In genomic region chr19:51116736-51117135, GRCh38 we compare ENCODE assay signal across 37 cellular contexts. TPM values are rescaled to one million over a fixed set of nuclear protein-coding genes. Genes with fewer than 3 reads are reported as not detected.
DNase-seq lines count a peak whose midpoint lies in the region; ATAC-seq, FAIRE-seq and TF ChIP-seq lines count a peak whose summit lies in the region.
"Had no signal": no experiment of that assay in that cellular context is flagged by ENCODE, and none has a peak within 500 bp of the region (broad histone marks: within the 10 kb centered on the region; RNA-seq: fewer than 3 reads in every experiment).

No MANE protein-coding gene starts in this region.

- no peaks in the 10 kb centered on the region for H4K20me1 ChIP-seq in PC-3 (ENCODE audit: low read length)

- peak; percentile 44 for DNase-seq in activated CD4-positive, alpha-beta T cell treated with anti-CD3 and anti-CD28 coated beads for 36 hours
- DNase-seq in activated CD4-positive, alpha-beta T cell treated with anti-CD3 and anti-CD28 coated beads for 48 hours, result no peak
- DNase-seq in CD4-positive, alpha-beta memory T cell, result peak in 2 of 5 donors; percentile 12 to 45
- DNase-seq in activated naive CD4-positive, alpha-beta T cell treated with anti-CD3 and anti-CD28 coated beads for 36 hours, result peak; percentile 55
- DNase-seq in kidney (peak; percentile 33), PC-3 (no peak), glutamatergic neuron (no peak)
- DNase-seq: adrenal gland, DND-41, gastrocnemius medialis, GF-D8, MV-4-11, NCI-H1436, NCI-H2107, NCI-H345, NCI-H69, Right ventricle myocardium superior, upper lobe of left lung had no signal

- H3K4me3 ChIP-seq in CD4-positive, alpha-beta memory T cell (ENCODE audit: low read length in 2 of 2), result no peak overlapping the region
- H3K4me3 ChIP-seq in kidney (ENCODE audit: low read length in 2 of 2) (no peak overlapping the region), PC-3 (ENCODE audit: low read length) (no peak overlapping the region)
- H3K4me3 ChIP-seq: adrenal gland, gastrocnemius medialis, hepatocyte, lung, mucosa of descending colon, suprapubic skin, upper lobe of left lung had no signal

- no TSS peak for BruUV-seq in PC-3 (replicated peaks; lab: Mats Ljungman, UMichigan)

- H3K27me3 ChIP-seq in CD4-positive, alpha-beta memory T cell (ENCODE audit: insufficient read depth, low read length), result no peaks in the 10 kb centered on the region
- peaks cover 53% of the 10 kb centered on the region for H3K27me3 ChIP-seq in PC-3 (ENCODE audit: low read length)
- H3K27me3 ChIP-seq: adrenal gland, upper lobe of left lung had no signal

- CTCF ChIA-PET in activated CD4-positive, alpha-beta T cell treated with anti-CD3 and anti-CD28 coated beads for 36 hours (lab: Charles Lee), result no interaction called here
- CTCF ChIA-PET in CD4-positive, alpha-beta memory T cell (lab: Charles Lee; ENCODE audit: partially characterized antibody), result no interaction called here
- CTCF ChIA-PET in activated naive CD4-positive, alpha-beta T cell treated with anti-CD3 and anti-CD28 coated beads for 36 hours (lab: Charles Lee), result no interaction called here
- CTCF ChIA-PET in PC-3 (lab: Charles Lee), result no interaction called here

- H3K9ac ChIP-seq in kidney (ENCODE audit: low read length in 2 of 2), result no peak overlapping the region
- H3K9ac ChIP-seq in PC-3 (ENCODE audit: low read length), result no peak overlapping the region

- no peak for FAIRE-seq in kidney (lab: Jason Lieb, UNC)
- FAIRE-seq: D721Med, endothelial cell of umbilical vein had no signal

- no peaks in the 10 kb centered on the region for H3K9me3 Mint-ChIP-seq in activated CD4-positive, alpha-beta T cell treated with anti-CD3 and anti-CD28 coated beads for 36 hours (ENCODE audit: low read depth)
- peaks cover 0 to 3% (median 0%) of the 10 kb centered on the region in 8 donors for H3K9me3 Mint-ChIP-seq in CD4-positive, alpha-beta memory T cell
- H3K9me3 Mint-ChIP-seq in activated naive CD4-positive, alpha-beta T cell treated with anti-CD3 and anti-CD28 coated beads for 36 hours, result no peaks in the 10 kb centered on the region
- H3K9me3 Mint-ChIP-seq in glutamatergic neuron (ENCODE audit: unreplicated experiment), result no peaks in the 10 kb centered on the region
- H3K9me3 Mint-ChIP-seq: brain; stimulated activated memory B cell treated with anti-CD40 and anti-IgM and Interleukin-4, amounts not matched to agents 10 μg/mL and 1 μg/mL and 100 μg/mL, for 72 hours had no signal

- H3K4me1 ChIP-seq in CD4-positive, alpha-beta memory T cell (ENCODE audit: insufficient read depth, low read length), result peaks cover 45% of the 10 kb centered on the region
- H3K4me1 ChIP-seq in kidney (ENCODE audit: control insufficient read depth in 1 of 2, insufficient read depth in 1 of 2, low read depth in 1 of 2, low read length in 2 of 2) (no peaks in the 10 kb centered on the region), PC-3 (ENCODE audit: insufficient read depth, low read length) (no peaks in the 10 kb centered on the region)
- H3K4me1 ChIP-seq: adrenal gland, gastrocnemius medialis, suprapubic skin had no signal

- intact Hi-C loops in activated CD4-positive, alpha-beta T cell treated with anti-CD3 and anti-CD28 coated beads for 36 hours (cut with DNase I, micrococcal nuclease), result no loop called here
- intact Hi-C loops in CD4-positive, alpha-beta memory T cell (cut with micrococcal nuclease), result no loop called here
- intact Hi-C loops in activated naive CD4-positive, alpha-beta T cell treated with anti-CD3 and anti-CD28 coated beads for 36 hours (cut with micrococcal nuclease), result no loop called here
- intact Hi-C loops in kidney (cut with DNase I), result no loop called here
- intact Hi-C loops in PC-3 (cut with micrococcal nuclease), result no loop called here

- no peaks in the 10 kb centered on the region for H3F3A ChIP-seq in PC-3 (ENCODE audit: low read length, unreplicated experiment)

- peak overlapping the region; percentile 19 for H3K27ac Mint-ChIP-seq in activated CD4-positive, alpha-beta T cell treated with anti-CD3 and anti-CD28 coated beads for 36 hours
- H3K27ac Mint-ChIP-seq in CD4-positive, alpha-beta memory T cell, result peak overlapping the region in 5 of 7 donors; percentile 27 to 72 (median 57)
- peak overlapping the region; percentile 68 for H3K27ac Mint-ChIP-seq in activated naive CD4-positive, alpha-beta T cell treated with anti-CD3 and anti-CD28 coated beads for 36 hours
- no peak overlapping the region for H3K27ac Mint-ChIP-seq in glutamatergic neuron (ENCODE audit: unreplicated experiment)
- H3K27ac Mint-ChIP-seq: brain; stimulated activated memory B cell treated with anti-CD40 and anti-IgM and Interleukin-4, amounts not matched to agents 10 μg/mL and 1 μg/mL and 100 μg/mL, for 72 hours had no signal

- POLR2A ChIA-PET in activated CD4-positive, alpha-beta T cell treated with anti-CD3 and anti-CD28 coated beads for 36 hours (lab: Charles Lee), result no interaction called here
- POLR2A ChIA-PET in CD4-positive, alpha-beta memory T cell (lab: Charles Lee; ENCODE audit: partially characterized antibody), result no interaction called here
- POLR2A ChIA-PET in PC-3 (lab: Charles Lee; ENCODE audit: unreplicated experiment), result interaction anchor here (0.7 kb wide), 1 partner anchor 8 kb away, joined by 4 read pairs; the partner anchor contains the start of gene CTU1

- H3K9me2 ChIP-seq in PC-3 (replicated peaks; ENCODE audit: low read length), result no peaks in the 10 kb centered on the region

- no peak overlapping the region for H3K4me3 Mint-ChIP-seq in activated CD4-positive, alpha-beta T cell treated with anti-CD3 and anti-CD28 coated beads for 36 hours
- peak overlapping the region in 7 of 8 donors; percentile 17 to 74 (median 32) for H3K4me3 Mint-ChIP-seq in CD4-positive, alpha-beta memory T cell
- H3K4me3 Mint-ChIP-seq in activated naive CD4-positive, alpha-beta T cell treated with anti-CD3 and anti-CD28 coated beads for 36 hours, result no peak overlapping the region
- no peak overlapping the region for H3K4me3 Mint-ChIP-seq in glutamatergic neuron (ENCODE audit: unreplicated experiment)
- H3K4me3 Mint-ChIP-seq: brain; stimulated activated memory B cell treated with anti-CD40 and anti-IgM and Interleukin-4, amounts not matched to agents 10 μg/mL and 1 μg/mL and 100 μg/mL, for 72 hours had no signal

- no peak overlapping the region for H3K27ac ChIP-seq in CD4-positive, alpha-beta memory T cell (ENCODE audit: low read depth, low read length)
- H3K27ac ChIP-seq in kidney (ENCODE audit: low read depth in 2 of 2, low read length in 2 of 2) (no peak overlapping the region), PC-3 (ENCODE audit: low read length) (no peak overlapping the region)
- H3K27ac ChIP-seq: 22Rv1, adrenal gland, C4-2B, gastrocnemius medialis, hepatocyte, suprapubic skin, upper lobe of left lung had no signal

- no peak overlapping the region for H3K4me2 ChIP-seq in PC-3 (ENCODE audit: low read length)
- H3K4me2 ChIP-seq: hepatocyte had no signal

- no peak for ATAC-seq in activated CD4-positive, alpha-beta T cell treated with anti-CD3 and anti-CD28 coated beads for 36 hours
- ATAC-seq in PC-3 (no peak), HG02798 (IDR thresholded peaks at IDR 0.05; ENCODE audit: poor library complexity, unreplicated experiment) (no peak)
- ATAC-seq: activated CD4-positive, CD25-positive, alpha-beta regulatory T cell treated with anti-CD3 and anti-CD28 coated beads, Interleukin-2, amount 50 U/mL, for 24 hours; gastrocnemius medialis; HCT116; mucosa of descending colon; stimulated activated memory B cell treated with anti-CD40 and anti-IgM and Interleukin-4, amounts not matched to agents 10 μg/mL and 1 μg/mL and 100 μg/mL, for 72 hours had no signal

- H3K27me3 Mint-ChIP-seq in activated CD4-positive, alpha-beta T cell treated with anti-CD3 and anti-CD28 coated beads for 36 hours, result no peaks in the 10 kb centered on the region
- H3K27me3 Mint-ChIP-seq in CD4-positive, alpha-beta memory T cell, result no peaks in the 10 kb centered on the region
- H3K27me3 Mint-ChIP-seq in activated naive CD4-positive, alpha-beta T cell treated with anti-CD3 and anti-CD28 coated beads for 36 hours (ENCODE audit: low read depth), result no peaks in the 10 kb centered on the region
- H3K27me3 Mint-ChIP-seq in glutamatergic neuron (ENCODE audit: unreplicated experiment), result no peaks in the 10 kb centered on the region

- H3K9me3 ChIP-seq in CD4-positive, alpha-beta memory T cell (ENCODE audit: control insufficient read depth in 1 of 2, low read length in 2 of 2), result no peaks in the 10 kb centered on the region
- no peaks in the 10 kb centered on the region for H3K9me3 ChIP-seq in kidney (ENCODE audit: control insufficient read depth in 1 of 2, low read length in 2 of 2)
- H3K9me3 ChIP-seq in PC-3 (ENCODE audit: low read length), result no peaks in the 10 kb centered on the region
- H3K9me3 ChIP-seq: adrenal gland, gastrocnemius medialis, mucosa of descending colon, suprapubic skin, upper lobe of left lung had no signal

- H3K4me1 Mint-ChIP-seq in activated CD4-positive, alpha-beta T cell treated with anti-CD3 and anti-CD28 coated beads for 36 hours, result peaks cover 11% of the 10 kb centered on the region
- peaks cover 33 to 63% (median 47%) of the 10 kb centered on the region in 4 donors for H3K4me1 Mint-ChIP-seq in CD4-positive, alpha-beta memory T cell
- peaks cover 35% of the 10 kb centered on the region for H3K4me1 Mint-ChIP-seq in activated naive CD4-positive, alpha-beta T cell treated with anti-CD3 and anti-CD28 coated beads for 36 hours (ENCODE audit: low read depth)
- H3K4me1 Mint-ChIP-seq in glutamatergic neuron (ENCODE audit: low read depth, unreplicated experiment), result no peaks in the 10 kb centered on the region
- H3K4me1 Mint-ChIP-seq: brain; stimulated activated memory B cell treated with anti-CD40 and anti-IgM and Interleukin-4, amounts not matched to agents 10 μg/mL and 1 μg/mL and 100 μg/mL, for 72 hours had no signal

- no peak for TF ChIP-seq CTCF in kidney (IDR thresholded peaks at IDR 0.05; ENCODE audit: borderline replicate concordance, extremely low read depth, insufficient read depth)
- no peak for TF ChIP-seq CTCF in PC-3 (conservative IDR thresholded peaks at IDR 0.05; ENCODE audit: low read depth, low read length)
- TF ChIP-seq CTCF in glutamatergic neuron (IDR thresholded peaks at IDR 0.05; ENCODE audit: partially characterized antibody, unreplicated experiment), result no peak

- H2AFZ ChIP-seq in PC-3 (ENCODE audit: low read length), result no peak overlapping the region
- H2AFZ ChIP-seq: hepatocyte had no signal

- H3K36me3 Mint-ChIP-seq in activated CD4-positive, alpha-beta T cell treated with anti-CD3 and anti-CD28 coated beads for 36 hours (ENCODE audit: low read depth), result no peaks in the 10 kb centered on the region
- no peaks in the 10 kb centered on the region for H3K36me3 Mint-ChIP-seq in CD4-positive, alpha-beta memory T cell
- peaks cover 2% of the 10 kb centered on the region for H3K36me3 Mint-ChIP-seq in activated naive CD4-positive, alpha-beta T cell treated with anti-CD3 and anti-CD28 coated beads for 36 hours (ENCODE audit: low read depth)
- no peaks in the 10 kb centered on the region for H3K36me3 Mint-ChIP-seq in glutamatergic neuron (ENCODE audit: unreplicated experiment)
- H3K36me3 Mint-ChIP-seq: brain; stimulated activated memory B cell treated with anti-CD40 and anti-IgM and Interleukin-4, amounts not matched to agents 10 μg/mL and 1 μg/mL and 100 μg/mL, for 72 hours had no signal

- H3K36me3 ChIP-seq in CD4-positive, alpha-beta memory T cell (ENCODE audit: insufficient read depth, low read length), result no peaks in the 10 kb centered on the region
- H3K36me3 ChIP-seq in kidney (ENCODE audit: control insufficient read depth in 1 of 2, insufficient read depth in 2 of 2, low read length in 2 of 2) (no peaks in the 10 kb centered on the region), PC-3 (ENCODE audit: low read depth, low read length) (no peaks in the 10 kb centered on the region)
- H3K36me3 ChIP-seq: adrenal gland, gastrocnemius medialis, suprapubic skin, upper lobe of left lung had no signal

- H3K79me2 ChIP-seq in PC-3 (ENCODE audit: low read length), result no peaks in the 10 kb centered on the region
- H3K79me2 ChIP-seq: hepatocyte had no signal

RNA-seq across cellular contexts. Expression of gene SIGLEC9, which starts 8.0 kb away (rescaled TPM):
- total RNA-seq in activated CD4-positive, alpha-beta T cell treated with anti-CD3 and anti-CD28 coated beads for 36 hours, result under 1 TPM; 0.37 to 0.49 TPM
- 1 to 10 TPM; 3.4 to 3.9 TPM for total RNA-seq in CD4-positive, alpha-beta memory T cell
- polyA plus RNA-seq in CD4-positive, alpha-beta memory T cell, result 1 to 10 TPM; 2.4 to 2.6 TPM
- total RNA-seq in activated naive CD4-positive, alpha-beta T cell treated with anti-CD3 and anti-CD28 coated beads for 36 hours, result 1 to 10 TPM; 1.7 to 1.9 TPM
- total RNA-seq in kidney (8.1 TPM), PC-3 (2014; rRNA removed) (not detected in 2 replicates), glutamatergic neuron (ENCODE audit: unreplicated experiment) (not detected)
- 1.6 TPM for polyA plus RNA-seq in kidney (ENCODE audit: insufficient read depth, low read depth, low replicate concordance)
- total RNA-seq: endothelial cell of umbilical vein, fibroblast of lung, IMR-90, osteocyte, renal cortical epithelial cell had no signal
- polyA plus RNA-seq: endothelial cell of umbilical vein, fibroblast of lung, neural cell had no signal

RNA-seq across cellular contexts. Expression of gene CTU1, which starts 8.5 kb away (rescaled TPM):
- total RNA-seq in activated CD4-positive, alpha-beta T cell treated with anti-CD3 and anti-CD28 coated beads for 36 hours, result 1 to 10 TPM; 7.2 to 9.1 TPM
- 10 to 100 TPM; 11.4 TPM for total RNA-seq in CD4-positive, alpha-beta memory T cell
- 1 to 10 TPM; 1.4 to 9.2 TPM for polyA plus RNA-seq in CD4-positive, alpha-beta memory T cell
- total RNA-seq in activated naive CD4-positive, alpha-beta T cell treated with anti-CD3 and anti-CD28 coated beads for 36 hours, result 1 to 10 TPM; 9.2 to 9.9 TPM
- total RNA-seq in kidney (8.4 TPM), PC-3 (2014; rRNA removed) (29.0 and 40.8 TPM in 2 replicates), glutamatergic neuron (ENCODE audit: unreplicated experiment) (8.0 TPM)
- 5.2 TPM for polyA plus RNA-seq in kidney (ENCODE audit: insufficient read depth, low read depth, low replicate concordance)

RNA-seq across cellular contexts. Expression of gene SIGLEC7, which starts 25.4 kb away (rescaled TPM):
- total RNA-seq in activated CD4-positive, alpha-beta T cell treated with anti-CD3 and anti-CD28 coated beads for 36 hours, result not detected
- under 1 TPM; 0.25 to 0.52 TPM for total RNA-seq in CD4-positive, alpha-beta memory T cell
- under 1 TPM in 1 of 2 donors, not detected in 1; 0.57 TPM for polyA plus RNA-seq in CD4-positive, alpha-beta memory T cell
- total RNA-seq in activated naive CD4-positive, alpha-beta T cell treated with anti-CD3 and anti-CD28 coated beads for 36 hours, result not detected
- total RNA-seq in kidney (4.0 TPM), PC-3 (2014; rRNA removed) (not detected in 2 replicates), glutamatergic neuron (ENCODE audit: unreplicated experiment) (not detected)
- polyA plus RNA-seq in kidney (ENCODE audit: insufficient read depth, low read depth, low replicate concordance), result 1.2 TPM
- total RNA-seq: endothelial cell of umbilical vein; fibroblast of lung; IMR-90; osteocyte; renal cortical epithelial cell; suprapubic skin; T-helper 2 cell treated with Interferon-gamma antibody and Interleukin-4, amounts not matched to agents 100 ng/mL and 5 ng/mL, for 36 hours had no signal
- polyA plus RNA-seq: endothelial cell of umbilical vein, fibroblast of lung, IMR-90, neural cell had no signal

RNA-seq across cellular contexts. Expression of gene KLK14, which starts 34.0 kb away (rescaled TPM):
- 1 to 10 TPM in 1 of 2 experiments, under 1 TPM in 1; 0.69 to 1.1 TPM for total RNA-seq in activated CD4-positive, alpha-beta T cell treated with anti-CD3 and anti-CD28 coated beads for 36 hours
- total RNA-seq in CD4-positive, alpha-beta memory T cell, result 1 to 10 TPM in 1 of 2 experiments, not detected in 1; 1.1 TPM
- not detected for polyA plus RNA-seq in CD4-positive, alpha-beta memory T cell
- total RNA-seq in activated naive CD4-positive, alpha-beta T cell treated with anti-CD3 and anti-CD28 coated beads for 36 hours, result under 1 TPM; 0.69 to 0.79 TPM
- total RNA-seq in kidney (0.22 TPM), PC-3 (2014; rRNA removed) (not detected in 2 replicates), glutamatergic neuron (ENCODE audit: unreplicated experiment) (1.5 TPM)
- polyA plus RNA-seq in kidney (ENCODE audit: insufficient read depth, low read depth, low replicate concordance), result not detected
- total RNA-seq: endothelial cell of umbilical vein, fibroblast of lung, gastrocnemius medialis, IMR-90, osteocyte, renal cortical epithelial cell had no signal
- polyA plus RNA-seq: fibroblast of lung, hepatocyte, IMR-90, neural cell had no signal

RNA-seq across cellular contexts. Expression of gene KLK13, which starts 51.8 kb away (rescaled TPM):
- not detected for total RNA-seq in activated CD4-positive, alpha-beta T cell treated with anti-CD3 and anti-CD28 coated beads for 36 hours
- not detected for total RNA-seq in CD4-positive, alpha-beta memory T cell
- polyA plus RNA-seq in CD4-positive, alpha-beta memory T cell, result not detected
- total RNA-seq in activated naive CD4-positive, alpha-beta T cell treated with anti-CD3 and anti-CD28 coated beads for 36 hours, result not detected
- total RNA-seq in kidney (not detected), PC-3 (2014; rRNA removed) (not detected in 2 replicates), glutamatergic neuron (ENCODE audit: unreplicated experiment) (not detected)
- not detected for polyA plus RNA-seq in kidney (ENCODE audit: insufficient read depth, low read depth, low replicate concordance)
- total RNA-seq: adrenal gland; endothelial cell of umbilical vein; fibroblast of lung; gastrocnemius medialis; hepatocyte; IMR-90; osteocyte; renal cortical epithelial cell; Right ventricle myocardium superior; T-helper 2 cell treated with Interferon-gamma antibody and Interleukin-4, amounts not matched to agents 100 ng/mL and 5 ng/mL, for 36 hours had no signal
- polyA plus RNA-seq: endothelial cell of umbilical vein, fibroblast of lung, IMR-90, neural cell had no signal

Comparison
In these comparisons a context has a peak if more than half of its experiments do, and no peak if none do; other contexts are left out.
1. DNase-seq: peak in activated CD4-positive, alpha-beta T cell treated with anti-CD3 and anti-CD28 coated beads for 36 hours (single experiment), activated naive CD4-positive, alpha-beta T cell treated with anti-CD3 and anti-CD28 coated beads for 36 hours (single experiment) and kidney (single experiment); none in activated CD4-positive, alpha-beta T cell treated with anti-CD3 and anti-CD28 coated beads for 48 hours (single experiment), PC-3 (single experiment) and glutamatergic neuron (single experiment).
2. H3K4me3 Mint-ChIP-seq: peak in CD4-positive, alpha-beta memory T cell (7 of 8); none in activated CD4-positive, alpha-beta T cell treated with anti-CD3 and anti-CD28 coated beads for 36 hours (single experiment), activated naive CD4-positive, alpha-beta T cell treated with anti-CD3 and anti-CD28 coated beads for 36 hours (single experiment) and glutamatergic neuron (single experiment).